In the genomic region with DNA sequence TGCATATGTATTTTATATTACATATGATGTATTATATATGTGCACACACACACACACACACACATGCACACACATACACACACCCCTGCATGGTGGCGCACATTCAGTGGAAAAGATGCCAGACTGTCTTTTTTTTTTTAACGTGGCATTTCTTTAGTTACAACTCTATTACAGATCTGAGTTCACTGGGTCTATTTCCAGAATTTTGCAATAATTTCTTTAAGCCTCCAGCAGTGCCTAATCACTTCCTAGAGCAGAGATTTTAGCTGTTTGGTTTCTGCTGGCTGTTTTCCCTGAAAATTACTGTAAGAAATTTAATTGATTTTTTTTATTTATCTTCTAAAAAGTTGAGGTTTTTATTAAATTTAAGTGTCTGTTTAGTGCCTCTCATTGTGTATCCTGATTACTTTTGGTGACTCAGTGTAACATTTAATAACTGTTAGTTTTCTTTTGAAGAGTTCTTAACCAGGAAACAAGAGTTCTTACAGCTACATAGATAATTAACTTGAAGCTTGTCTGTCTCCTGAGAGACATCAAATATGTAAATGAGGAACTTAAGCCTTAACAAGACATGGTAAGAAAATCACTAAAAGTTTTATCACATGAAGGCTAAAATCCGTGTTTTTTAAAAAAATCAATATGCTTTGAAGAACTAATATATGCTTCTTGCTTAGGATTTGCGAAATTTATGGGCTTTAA, we compare ENCODE assay signal across 25 cellular contexts.
"Had no signal": no experiment of that assay in that cellular context is flagged by ENCODE, and none has a peak within 500 bp of the region (broad histone marks: within the 10 kb centered on the region; RNA-seq: fewer than 3 reads in every experiment).

No MANE protein-coding gene starts in this region.

- H3K27ac ChIP-seq: body of pancreas, cardiac muscle cell, esophagus squamous epithelium, foreskin keratinocyte, left ventricle myocardium inferior, ovary, prostate gland, tibial nerve had no signal

- DNase-seq: activated CD4-positive, alpha-beta memory T cell treated with anti-CD3 and anti-CD28 coated beads for 36 hours; activated CD4-positive, alpha-beta T cell treated with anti-CD3 and anti-CD28 coated beads for 48 hours; activated gamma-delta T cell; activated naive CD4-positive, alpha-beta T cell treated with anti-CD3 and anti-CD28 coated beads, Interleukin-2, amount 50 U/mL, for 16 hours; activated naive CD8-positive, alpha-beta T cell treated with anti-CD3 and anti-CD28 coated beads, Interleukin-2, amount 50 U/mL, for 24 hours; activated T-cell treated with anti-CD3 and anti-CD28 coated beads for 4 hours; anterior cingulate cortex; body of pancreas; cortex of kidney; endodermal cell; esophagus squamous epithelium; foreskin keratinocyte; immature natural killer cell; left ventricle myocardium inferior; mammary epithelial cell; midbrain; natural killer cell; ovary; right cardiac atrium; stimulated activated CD4-positive, alpha-beta T cell treated with anti-CD3 and anti-CD28 coated beads, Interleukin-2, amount 100 ng/mL, for 24 hours; stimulated activated naive CD8-positive, alpha-beta T cell treated with anti-CD3 and anti-CD28 coated beads, Interleukin-15, amount 100 ng/mL, for 72 hours had no signal

- ATAC-seq: activated naive CD8-positive, alpha-beta T cell treated with anti-CD3 and anti-CD28 coated beads, Interleukin-2, amount 50 U/mL, for 24 hours; body of pancreas; foreskin keratinocyte; natural killer cell; right cardiac atrium; stimulated activated effector memory CD8-positive, alpha-beta T cell treated with anti-CD3 and anti-CD28 coated beads, Interleukin-12 subunit alpha, Interleukin-12 subunit beta, amount 100 ng/mL, for 72 hours; stimulated activated naive CD8-positive, alpha-beta T cell treated with anti-CD3 and anti-CD28 coated beads, Interleukin-15, amount 100 ng/mL, for 72 hours had no signal

- H3K4me3 ChIP-seq: body of pancreas, cardiac muscle cell, esophagus squamous epithelium, left ventricle myocardium inferior, ovary, prostate gland, tibial nerve had no signal

- H3K9me3 ChIP-seq: body of pancreas, esophagus squamous epithelium, left ventricle myocardium inferior, ovary, prostate gland, tibial nerve had no signal

- H3K36me3 ChIP-seq: cardiac muscle cell, esophagus squamous epithelium, left ventricle myocardium inferior, ovary, prostate gland, tibial nerve had no signal
